In the genomic region with DNA sequence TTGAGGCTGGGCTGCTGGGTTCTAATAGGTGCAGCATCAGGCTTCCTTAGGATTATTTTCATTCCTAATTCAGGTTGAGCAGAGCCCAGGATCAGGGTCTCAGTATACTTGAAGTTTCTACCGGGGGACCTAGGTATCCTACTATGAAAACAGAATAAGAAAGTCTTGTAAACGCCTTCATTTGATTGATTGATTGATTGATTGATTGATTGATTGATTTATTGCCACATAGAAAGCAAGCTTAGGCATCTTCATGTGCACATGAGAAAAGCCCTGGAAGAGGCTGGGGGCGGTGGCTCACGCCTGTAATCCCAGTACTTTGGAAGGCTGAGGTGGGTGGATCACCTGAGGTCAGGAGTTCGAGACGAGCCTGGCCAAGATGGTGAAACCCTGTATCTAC, we compare ENCODE assay signal across 1 cellular context.
TF ChIP-seq lines count a peak whose summit lies in the region.

No MANE protein-coding gene starts in this region.

TF ChIP-seq in HEK293, 187 proteins besides CTCF, POLR2A, EP300 and RAD21 (continued from another document):
- TF ChIP-seq, protein P1, sequence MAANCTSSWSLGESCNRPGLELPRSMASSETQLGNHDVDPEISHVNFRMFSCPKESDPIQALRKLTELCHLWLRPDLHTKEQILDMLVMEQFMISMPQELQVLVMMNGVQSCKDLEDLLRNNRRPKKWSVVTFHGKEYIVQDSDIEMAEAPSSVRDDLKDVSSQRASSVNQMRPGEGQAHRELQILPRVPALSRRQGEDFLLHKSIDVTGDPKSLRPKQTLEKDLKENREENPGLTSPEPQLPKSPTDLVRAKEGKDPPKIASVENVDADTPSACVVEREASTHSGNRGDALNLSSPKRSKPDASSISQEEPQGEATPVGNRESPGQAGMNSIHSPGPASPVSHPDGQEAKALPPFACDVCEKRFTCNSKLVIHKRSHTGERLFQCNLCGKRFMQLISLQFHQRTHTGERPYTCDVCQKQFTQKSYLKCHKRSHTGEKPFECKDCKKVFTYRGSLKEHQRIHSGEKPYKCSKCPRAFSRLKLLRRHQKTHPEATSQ (tag by site-specific recombination; IDR thresholded peaks at IDR 0.05), result no peak
- TF ChIP-seq, protein P2, sequence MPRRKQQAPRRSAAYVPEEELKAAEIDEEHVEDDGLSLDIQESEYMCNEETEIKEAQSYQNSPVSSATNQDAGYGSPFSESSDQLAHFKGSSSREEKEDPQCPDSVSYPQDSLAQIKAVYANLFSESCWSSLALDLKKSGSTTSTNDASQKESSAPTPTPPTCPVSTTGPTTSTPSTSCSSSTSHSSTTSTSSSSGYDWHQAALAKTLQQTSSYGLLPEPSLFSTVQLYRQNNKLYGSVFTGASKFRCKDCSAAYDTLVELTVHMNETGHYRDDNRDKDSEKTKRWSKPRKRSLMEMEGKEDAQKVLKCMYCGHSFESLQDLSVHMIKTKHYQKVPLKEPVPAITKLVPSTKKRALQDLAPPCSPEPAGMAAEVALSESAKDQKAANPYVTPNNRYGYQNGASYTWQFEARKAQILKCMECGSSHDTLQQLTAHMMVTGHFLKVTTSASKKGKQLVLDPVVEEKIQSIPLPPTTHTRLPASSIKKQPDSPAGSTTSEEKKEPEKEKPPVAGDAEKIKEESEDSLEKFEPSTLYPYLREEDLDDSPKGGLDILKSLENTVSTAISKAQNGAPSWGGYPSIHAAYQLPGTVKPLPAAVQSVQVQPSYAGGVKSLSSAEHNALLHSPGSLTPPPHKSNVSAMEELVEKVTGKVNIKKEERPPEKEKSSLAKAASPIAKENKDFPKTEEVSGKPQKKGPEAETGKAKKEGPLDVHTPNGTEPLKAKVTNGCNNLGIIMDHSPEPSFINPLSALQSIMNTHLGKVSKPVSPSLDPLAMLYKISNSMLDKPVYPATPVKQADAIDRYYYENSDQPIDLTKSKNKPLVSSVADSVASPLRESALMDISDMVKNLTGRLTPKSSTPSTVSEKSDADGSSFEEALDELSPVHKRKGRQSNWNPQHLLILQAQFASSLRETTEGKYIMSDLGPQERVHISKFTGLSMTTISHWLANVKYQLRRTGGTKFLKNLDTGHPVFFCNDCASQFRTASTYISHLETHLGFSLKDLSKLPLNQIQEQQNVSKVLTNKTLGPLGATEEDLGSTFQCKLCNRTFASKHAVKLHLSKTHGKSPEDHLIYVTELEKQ (tag by site-specific recombination; IDR thresholded peaks at IDR 0.05; ENCODE audit: borderline replicate concordance), result peak; percentile 84
- TF ChIP-seq ZNF16 (tag by site-specific recombination; IDR thresholded peaks at IDR 0.05; ENCODE audit: low read depth) (no peak), ZNF707 (tag by site-specific recombination; IDR thresholded peaks at IDR 0.05) (no peak), SP3 (tag by site-specific recombination; IDR thresholded peaks at IDR 0.05) (no peak), ZNF626 (tag by site-specific recombination; IDR thresholded peaks at IDR 0.05) (no peak), ZNF302 (tag by site-specific recombination; IDR thresholded peaks at IDR 0.05; ENCODE audit: low read depth) (no peak), YY2 (tag by site-specific recombination; IDR thresholded peaks at IDR 0.05) (no peak)
